Comparison of ENCODE assay signal across 27 cellular contexts in the genomic region with DNA sequence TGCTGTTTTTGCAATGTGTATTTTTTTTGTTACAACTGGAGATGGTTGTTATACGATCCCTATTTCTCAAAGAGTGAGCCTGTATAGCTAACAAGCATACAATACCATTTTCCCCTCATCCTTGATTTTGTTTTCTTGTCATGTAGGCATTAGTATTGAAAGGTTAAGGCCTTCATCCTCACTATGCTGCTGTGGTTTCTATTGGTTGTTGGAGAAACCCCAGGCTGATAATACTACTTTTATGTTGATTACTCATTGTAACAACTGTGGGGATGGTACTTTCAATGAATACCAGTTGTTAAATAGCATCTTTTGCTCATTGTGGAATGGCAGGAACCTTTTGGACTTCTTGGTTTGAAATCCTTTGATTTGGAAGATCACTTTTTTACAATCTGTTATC. TPM values are rescaled to one million over a fixed set of nuclear protein-coding genes. Genes with fewer than 3 reads are reported as not detected.
DNase-seq lines count a peak whose midpoint lies in the region; ATAC-seq and TF ChIP-seq lines count a peak whose summit lies in the region.
"Had no signal": no experiment of that assay in that cellular context is flagged by ENCODE, and none has a peak within 500 bp of the region (broad histone marks: within the 10 kb centered on the region; RNA-seq: fewer than 3 reads in every experiment).

No MANE protein-coding gene starts in this region.

- peaks cover 46% of the 10 kb centered on the region; the same call in 1 of the 2 replicates for H3K79me2 ChIP-seq in H9 (ENCODE audit: insufficient read depth, low read length)

- H3K27me3 Mint-ChIP-seq in H9 (ENCODE audit: low read depth) = no peaks in the 10 kb centered on the region
- no peaks in the 10 kb centered on the region for H3K27me3 Mint-ChIP-seq in activated T-helper 17 cell treated with anti-CD3 and anti-CD28 coated beads, Interleukin-2, amount 50 U/mL, for 72 hours
- H3K27me3 Mint-ChIP-seq in T-cell = peaks cover 0 to 1% of the 10 kb centered on the region in 2 donors

- H3K14ac ChIP-seq in H9 (ENCODE audit: insufficient read depth, low read length) = no peak overlapping the region

- peaks cover 17% of the 10 kb centered on the region; the same call in 1 of the 2 replicates for H3K4me1 ChIP-seq in H9 (ENCODE audit: insufficient read depth, low read length)
- H3K4me1 ChIP-seq in iPS-18a (ENCODE audit: control insufficient read depth, low read depth, low read length) = peaks cover 31% of the 10 kb centered on the region
- peaks cover 0 to 75% (median 54%) of the 10 kb centered on the region in 4 donors for H3K4me1 ChIP-seq in sigmoid colon

- H3K36me3 Mint-ChIP-seq in H9 (ENCODE audit: insufficient read depth in 1 of 3, low read depth in 3 of 3) (no peaks in the 10 kb centered on the region; a peak in 1 of 7 replicates), T-cell (no peaks in the 10 kb centered on the region)
- H3K36me3 Mint-ChIP-seq in activated T-helper 17 cell treated with anti-CD3 and anti-CD28 coated beads, Interleukin-2, amount 50 U/mL, for 72 hours (ENCODE audit: low read depth) = no peaks in the 10 kb centered on the region
- H3K36me3 Mint-ChIP-seq: stimulated activated effector memory CD8-positive, alpha-beta T cell treated with anti-CD3 and anti-CD28 coated beads, Interleukin-12 subunit alpha, Interleukin-12 subunit beta, amount 100 ng/mL, for 72 hours had no signal

- H3K4me3 Mint-ChIP-seq in H9 (no peak overlapping the region), T-cell (no peak overlapping the region)
- H3K4me3 Mint-ChIP-seq in activated T-helper 17 cell treated with anti-CD3 and anti-CD28 coated beads, Interleukin-2, amount 50 U/mL, for 72 hours = no peak overlapping the region
- H3K4me3 Mint-ChIP-seq: activated CD8-positive, alpha-beta T cell treated with anti-CD3 and anti-CD28 coated beads, Interleukin-2, amount 10 ng/mL, durations not matched to agents 7 days and 5 days; effector memory CD8-positive, alpha-beta T cell; stimulated activated effector memory CD8-positive, alpha-beta T cell treated with anti-CD3 and anti-CD28 coated beads, Interleukin-12 subunit alpha, Interleukin-12 subunit beta, amount 100 ng/mL, for 72 hours; T-helper 1 cell treated with Interleukin-12 subunit alpha and Interleukin-12 subunit beta and Interleukin-4 antibody, amounts not matched to agents 30 μg/mL and 1 μg/mL, for 36 hours had no signal

- H3K27ac Mint-ChIP-seq in H9 (peak overlapping the region in 2 of 3 experiments; percentile 2 to 59; a peak in 2 of 7 replicates), T-cell (no peak overlapping the region)
- H3K27ac Mint-ChIP-seq in activated T-helper 17 cell treated with anti-CD3 and anti-CD28 coated beads, Interleukin-2, amount 50 U/mL, for 72 hours = peak overlapping the region; percentile 53
- H3K27ac Mint-ChIP-seq: activated CD8-positive, alpha-beta T cell treated with anti-CD3 and anti-CD28 coated beads, Interleukin-2, amount 10 ng/mL, durations not matched to agents 7 days and 5 days; effector memory CD8-positive, alpha-beta T cell; stimulated activated effector memory CD8-positive, alpha-beta T cell treated with anti-CD3 and anti-CD28 coated beads, Interleukin-12 subunit alpha, Interleukin-12 subunit beta, amount 100 ng/mL, for 72 hours; T-helper 1 cell treated with Interleukin-12 subunit alpha and Interleukin-12 subunit beta and Interleukin-4 antibody, amounts not matched to agents 30 μg/mL and 1 μg/mL, for 36 hours had no signal

- no peak overlapping the region for H2BK12ac ChIP-seq in H9 (ENCODE audit: insufficient read length, low read depth, low read length)

- no peak overlapping the region for H2BK120ac ChIP-seq in H9 (ENCODE audit: low read depth, low read length, poor library complexity, severe bottlenecking)

- H4K8ac ChIP-seq in H9 (replicated peaks; ENCODE audit: insufficient read length, low read depth, low read length) = no peak overlapping the region

- no peak overlapping the region for H3K18ac ChIP-seq in H9 (ENCODE audit: insufficient read length, low read depth, low read length)

- H2BK15ac ChIP-seq in H9 (ENCODE audit: low read depth, low read length) = no peak overlapping the region

- no peaks in the 10 kb centered on the region for H3K9me3 ChIP-seq in H9 (ENCODE audit: control insufficient read depth, low read depth, low read length)
- no peaks in the 10 kb centered on the region for H3K9me3 ChIP-seq in iPS-18a (ENCODE audit: control insufficient read depth, low read depth, low read length)
- H3K9me3 ChIP-seq in sigmoid colon = no peaks in the 10 kb centered on the region
- H3K9me3 ChIP-seq: body of pancreas, MG63, SJSA1, spleen, thoracic aorta had no signal

- H3K79me1 ChIP-seq in H9 (ENCODE audit: insufficient read depth, low read depth, low read length, poor library complexity, severe bottlenecking) = peaks cover 9% of the 10 kb centered on the region

- POLR2A ChIA-PET in T-cell (lab: Charles Lee) = no interaction called here

- intact Hi-C loops in sigmoid colon (cut with DNase I) = no loop called here

- no peak for TF ChIP-seq CTCF in H9 (conservative IDR thresholded peaks at IDR 0.05)
- TF ChIP-seq CTCF in sigmoid colon (IDR thresholded peaks at IDR 0.05) = no peak

- no peak overlapping the region for H3K23ac ChIP-seq in H9 (ENCODE audit: insufficient read length, low read depth, low read length)

- no peaks in the 10 kb centered on the region for H3K23me2 ChIP-seq in H9 (ENCODE audit: insufficient read length, low read depth, low read length, poor library complexity, severe bottlenecking)

- no peak for TF ChIP-seq POLR2A in sigmoid colon (IDR thresholded peaks at IDR 0.05)

- H3K27ac ChIP-seq in H9 (ENCODE audit: insufficient read length, low read depth, low read length) (no peak overlapping the region), iPS-18a (ENCODE audit: low read length) (no peak overlapping the region), sigmoid colon (peak overlapping the region; percentile 39 to 68 (median 57))
- H3K27ac ChIP-seq: body of pancreas, SJSA1, thoracic aorta had no signal

- no peaks in the 10 kb centered on the region for H4K20me1 ChIP-seq in H9 (ENCODE audit: control insufficient read depth, insufficient read depth, insufficient read length)

- H3T11ph ChIP-seq in H9 (ENCODE audit: low read length) = no peak overlapping the region

- in situ Hi-C loops in ACHN (cut with HindIII; ENCODE audit: low pct_ligation_motif_present, low pct_unique_long_range_greater_than_20kb, low sequenced_read_pairs) = no loop called here

- H3K36me3 ChIP-seq in iPS-18a (ENCODE audit: control insufficient read depth, low read depth, low read length) (no peaks in the 10 kb centered on the region), sigmoid colon (no peaks in the 10 kb centered on the region)
- H3K36me3 ChIP-seq: MG63, SJSA1, spleen, thoracic aorta had no signal

- H4K5ac ChIP-seq in H9 (ENCODE audit: insufficient read length, low read depth, low read length) = no peak overlapping the region

- H2BK5ac ChIP-seq in H9 (ENCODE audit: insufficient read length, low read length) = no peak overlapping the region

- H2AK5ac ChIP-seq in H9 (ENCODE audit: insufficient read length, low read length) = no peak overlapping the region

- H2AFZ ChIP-seq in H9 (ENCODE audit: low read length) = no peak overlapping the region

- DNase-seq in H9 = no peak
- no peak for DNase-seq in sigmoid colon
- no peak for DNase-seq in T-cell
- DNase-seq in ACHN = no peak
- no peak for DNase-seq in NCI-H446 (lab: John Stamatoyannopoulos, UW)
- DNase-seq: activated CD8-positive, alpha-beta T cell treated with anti-CD3 and anti-CD28 coated beads, Interleukin-2, amount 10 ng/mL, durations not matched to agents 7 days and 5 days; activated effector memory CD4-positive, alpha-beta T cell treated with anti-CD3 and anti-CD28 coated beads, Interleukin-2, amount 50 U/mL, for 16 hours; activated T-cell treated with anti-CD3 and anti-CD28 coated beads for 4 hours; body of pancreas; Calu3; effector memory CD8-positive, alpha-beta T cell; kidney glomerular epithelial cell; mammary epithelial cell; MG63; NCI-H1436; NCI-H524 treated with DMSO at 0.1 percent for 48 hours; occipital lobe; spleen; stimulated activated CD4-positive, alpha-beta T cell treated with anti-CD3 and anti-CD28 coated beads, Interleukin-2, amount 100 ng/mL, for 48 hours had no signal

- no peak for ATAC-seq in activated T-helper 17 cell treated with anti-CD3 and anti-CD28 coated beads, Interleukin-2, amount 50 U/mL, for 72 hours (replicated peaks)
- ATAC-seq in T-cell (replicated peaks in 1 of 4) = no peak
- no peak for ATAC-seq in GM19467 (IDR thresholded peaks at IDR 0.05; ENCODE audit: unreplicated experiment)
- ATAC-seq: activated CD8-positive, alpha-beta T cell treated with anti-CD3 and anti-CD28 coated beads, Interleukin-2, amount 10 ng/mL, durations not matched to agents 7 days and 5 days; body of pancreas; effector memory CD8-positive, alpha-beta T cell; K562; stimulated activated effector memory CD8-positive, alpha-beta T cell treated with anti-CD3 and anti-CD28 coated beads, Interleukin-12 subunit alpha, Interleukin-12 subunit beta, amount 100 ng/mL, for 72 hours had no signal

- no peak for TF ChIP-seq EP300 in sigmoid colon (IDR thresholded peaks at IDR 0.05)

- no peak overlapping the region for H3K4me3 ChIP-seq in iPS-18a (ENCODE audit: low read length)
- no peak overlapping the region for H3K4me3 ChIP-seq in sigmoid colon
- H3K4me3 ChIP-seq: body of pancreas, K562, MG63, SJSA1, spleen, thoracic aorta had no signal

- WGBS in H9 (ENCODE audit: extremely low coverage, insufficient read length, low lambda C conversion rate) = no CpG with 5 or more reads among the region's 1 CpG
- WGBS in sigmoid colon, 2 donors = 69 to 74% methylated on average over 1 of the region's 1 CpG

- H2BK20ac ChIP-seq in H9 (ENCODE audit: low read depth, low read length, poor library complexity, severe bottlenecking) = no peak overlapping the region

- no peak overlapping the region for H3K56ac ChIP-seq in H9 (ENCODE audit: insufficient read length, low read depth, low read length)

- H3K4me1 Mint-ChIP-seq in H9 (peaks cover 68 to 72% of the 10 kb centered on the region in 2 experiments), T-cell (no peaks in the 10 kb centered on the region)
- peaks cover 13% of the 10 kb centered on the region for H3K4me1 Mint-ChIP-seq in activated T-helper 17 cell treated with anti-CD3 and anti-CD28 coated beads, Interleukin-2, amount 50 U/mL, for 72 hours
- H3K4me1 Mint-ChIP-seq: stimulated activated effector memory CD8-positive, alpha-beta T cell treated with anti-CD3 and anti-CD28 coated beads, Interleukin-12 subunit alpha, Interleukin-12 subunit beta, amount 100 ng/mL, for 72 hours had no signal

- CTCF ChIA-PET in T-cell (lab: Charles Lee) = no interaction called here

- no peak overlapping the region for H3K4ac ChIP-seq in H9 (ENCODE audit: low read depth, low read length)

- H3K27me3 ChIP-seq in H9 (ENCODE audit: insufficient read depth, low read length) (no peaks in the 10 kb centered on the region), iPS-18a (ENCODE audit: control insufficient read depth, insufficient read depth, low read length) (no peaks in the 10 kb centered on the region), sigmoid colon (no peaks in the 10 kb centered on the region)
- H3K27me3 ChIP-seq: body of pancreas, MG63, SJSA1, spleen had no signal

- H3K9ac ChIP-seq in H9 (ENCODE audit: extremely low read depth, insufficient read length, low read length) (no peak overlapping the region), iPS-18a (ENCODE audit: low read length) (peak overlapping the region; percentile 10)

- no peak overlapping the region for H4K91ac ChIP-seq in H9 (ENCODE audit: insufficient read length, low read depth, low read length)

- H3K4me2 ChIP-seq in H9 (ENCODE audit: insufficient read depth, insufficient read length, low read length) = no peak overlapping the region

- H3K9me3 Mint-ChIP-seq in H9 = no peaks in the 10 kb centered on the region
- no peaks in the 10 kb centered on the region for H3K9me3 Mint-ChIP-seq in activated T-helper 17 cell treated with anti-CD3 and anti-CD28 coated beads, Interleukin-2, amount 50 U/mL, for 72 hours
- no peaks in the 10 kb centered on the region for H3K9me3 Mint-ChIP-seq in T-cell
- H3K9me3 Mint-ChIP-seq: effector memory CD8-positive, alpha-beta T cell; stimulated activated effector memory CD8-positive, alpha-beta T cell treated with anti-CD3 and anti-CD28 coated beads, Interleukin-12 subunit alpha, Interleukin-12 subunit beta, amount 100 ng/mL, for 72 hours; T-helper 1 cell treated with Interleukin-12 subunit alpha and Interleukin-12 subunit beta and Interleukin-4 antibody, amounts not matched to agents 30 μg/mL and 1 μg/mL, for 36 hours had no signal

RNA-seq across cellular contexts. Expression of a gene that starts 39.0 kb away (rescaled TPM):
- total RNA-seq in H9 (2021) (172 and 190 TPM in 2 replicates), sigmoid colon (100 to 1,000 TPM; 292 to 657 (median 428) TPM), T-cell (100 to 1,000 TPM; 232 to 596 (median 258) TPM)
- 100 to 1,000 TPM; 434 to 605 TPM for total RNA-seq in activated T-helper 17 cell treated with anti-CD3 and anti-CD28 coated beads, Interleukin-2, amount 50 U/mL, for 72 hours
- 10 to 100 TPM; 16.0 to 74.1 (median 18.0) TPM for polyA plus RNA-seq in sigmoid colon

Comparison
In these comparisons a context has a peak if more than half of its experiments do, and no peak if none do; other contexts are left out.
1. H3K27ac ChIP-seq: peak in sigmoid colon (4 of 4); none in H9 (single experiment) and iPS-18a (single experiment).
2. H3K27ac Mint-ChIP-seq: peak in H9 (2 of 3) and activated T-helper 17 cell treated with anti-CD3 and anti-CD28 coated beads, Interleukin-2, amount 50 U/mL, for 72 hours (single experiment); none in T-cell (0 of 2).